ENCODE assay signal across 16 cellular contexts in genomic region chr16:57008440-57008839, GRCh38. TPM values are rescaled to one million over a fixed set of nuclear protein-coding genes. Genes with fewer than 3 reads are reported as not detected.
"Had no signal": no experiment of that assay in that cellular context is flagged by ENCODE, and none has a peak within 500 bp of the region (broad histone marks: within the 10 kb centered on the region; RNA-seq: fewer than 3 reads in every experiment).

No MANE protein-coding gene starts in this region.

- H3K4me1 ChIP-seq: esophagus muscularis mucosa had no signal

- H3K36me3 ChIP-seq: cardiac muscle cell, suprapubic skin, WERI-Rb-1 had no signal

- H3K4me3 ChIP-seq: cardiac muscle cell, esophagus muscularis mucosa, lower lobe of right lung, suprapubic skin had no signal

- H3K27me3 ChIP-seq: cardiac muscle cell, esophagus muscularis mucosa, neutrophil, suprapubic skin had no signal

- H3K9me3 ChIP-seq: esophagus muscularis mucosa, lower lobe of right lung, neutrophil, suprapubic skin had no signal

- ATAC-seq: left colon, lower lobe of right lung had no signal

- H3K27ac ChIP-seq: cardiac muscle cell, esophagus muscularis mucosa, lower lobe of right lung, neutrophil, suprapubic skin, WERI-Rb-1 had no signal

- DNase-seq: activated gamma-delta T cell; left colon; lower lobe of right lung; midbrain; posterior cingulate gyrus; retina; stimulated activated CD4-positive, alpha-beta T cell treated with anti-CD3 and anti-CD28 coated beads, Interleukin-2, amount 100 ng/mL, for 48 hours; stimulated activated naive CD4-positive, alpha-beta T cell treated with Interleukin-2 at 50 U/mL for 16 hours; trophoblast cell; WERI-Rb-1 had no signal

RNA-seq across cellular contexts. Expression of gene NLRC5, which starts 19.1 kb away (rescaled TPM):
- total RNA-seq: cardiac muscle cell had no signal
- polyA plus RNA-seq: cardiac muscle cell had no signal

RNA-seq across cellular contexts. Expression of gene CETP, which starts 46.7 kb away (rescaled TPM):
- total RNA-seq: myocyte, SK-MEL-5 had no signal
